Comparison of ENCODE assay signal across 21 cellular contexts in the genomic region with DNA sequence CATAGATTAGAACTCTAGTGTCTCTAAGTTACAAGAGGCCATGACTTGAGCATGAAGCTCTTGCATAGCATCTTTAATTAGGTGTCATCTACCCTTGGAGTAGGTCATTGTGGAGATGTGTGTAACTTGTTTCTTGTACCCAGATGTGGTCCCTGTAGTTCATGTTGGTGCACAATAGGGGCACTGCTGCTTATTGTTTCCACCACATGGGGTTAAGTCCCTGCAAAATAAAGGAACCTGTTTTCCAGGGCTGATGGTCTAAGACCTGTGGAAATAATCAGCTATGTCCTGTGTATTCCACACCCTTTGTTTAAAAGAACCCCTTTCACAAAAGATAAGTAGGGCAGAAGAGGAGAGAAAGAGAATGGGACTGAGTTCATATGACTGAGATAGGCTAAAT. TPM values are rescaled to one million over a fixed set of nuclear protein-coding genes. Genes with fewer than 3 reads are reported as not detected.
DNase-seq lines count a peak whose midpoint lies in the region; ATAC-seq and TF ChIP-seq lines count a peak whose summit lies in the region.
"Had no signal": no experiment of that assay in that cellular context is flagged by ENCODE, and none has a peak within 500 bp of the region (broad histone marks: within the 10 kb centered on the region; RNA-seq: fewer than 3 reads in every experiment).

No MANE protein-coding gene starts in this region.

- ATAC-seq in GM18519 (IDR thresholded peaks at IDR 0.05; ENCODE audit: low FRiP score, unreplicated experiment), result no peak
- ATAC-seq in GM18502 (IDR thresholded peaks at IDR 0.05; ENCODE audit: poor library complexity, unreplicated experiment), result no peak
- no peak for ATAC-seq in sciatic nerve
- ATAC-seq: lower lobe of right lung had no signal

- no peak overlapping the region for H3K4me3 ChIP-seq in GM12875 (ENCODE audit: low read depth, low read length)
- H3K4me3 ChIP-seq: HAP-1, lower lobe of right lung, right atrium auricular region, testis had no signal

- TF ChIP-seq CTCF in C4-2B (conservative IDR thresholded peaks at IDR 0.05) (peak; percentile 14; the same call in 1 of the 2 replicates), GM12875 (IDR thresholded peaks at IDR 0.05; ENCODE audit: borderline replicate concordance, insufficient read depth, low read depth, low read length) (peak; percentile 19; the same call in 1 of the 2 replicates)

- no peak overlapping the region for H3K27ac ChIP-seq in C4-2B
- H3K27ac ChIP-seq: HL-60, lower lobe of right lung, right atrium auricular region, testis had no signal

- intact Hi-C loops in sciatic nerve (cut with DNase I), result no loop called here

- peak; percentile 32 for DNase-seq in RKO (ENCODE audit: low spot score)
- peak; percentile 23 for DNase-seq in iPS DF 19.7 (ENCODE audit: low read depth, low spot score)
- DNase-seq in HuH-7 (ENCODE audit: low spot score), result no peak
- no peak for DNase-seq in sciatic nerve (ENCODE audit: low spot score)
- DNase-seq: activated CD4-positive, alpha-beta memory T cell treated with anti-CD3 and anti-CD28 coated beads for 36 hours; activated naive CD4-positive, alpha-beta T cell treated with anti-CD3 and anti-CD28 coated beads, Interleukin-2, amount 10 ng/mL, durations not matched to agents 7 days and 5 days; aorta; EL; head of caudate nucleus; lower lobe of right lung; NCI-H2029; NCI-H510A; T-helper 2 cell; testis had no signal

RNA-seq across cellular contexts. Expression of gene ASXL3, which starts 28.6 kb away (rescaled TPM):
- 13.1 TPM for total RNA-seq in sciatic nerve
- total RNA-seq: activated CD4-positive, alpha-beta memory T cell treated with anti-CD3 and anti-CD28 coated beads for 36 hours had no signal

Comparison
In these comparisons a context has a peak if more than half of its experiments do, and no peak if none do; other contexts are left out.
1. DNase-seq: peak in RKO (single experiment) and iPS DF 19.7 (single experiment); none in HuH-7 (single experiment) and sciatic nerve (single experiment).